8 cellular contexts compared by ENCODE assay signal in genomic region chr6:119533603-119534279, GRCh38.
DNase-seq lines count a peak whose midpoint lies in the region; ATAC-seq, FAIRE-seq and TF ChIP-seq lines count a peak whose summit lies in the region.

No MANE protein-coding gene starts in this region.

- CTCF ChIA-PET in activated CD4-positive, alpha-beta T cell treated with anti-CD3 and anti-CD28 coated beads, Interleukin-2, amount 10 ng/mL, durations not matched to agents 7 days and 5 days (lab: Charles Lee): no interaction called here

- H3K4me3 Mint-ChIP-seq in activated naive CD4-positive, alpha-beta T cell treated with anti-CD3 and anti-CD28 coated beads, Interleukin-2, amount 50 U/mL, for 24 hours: no peak overlapping the region
- H3K4me3 Mint-ChIP-seq in astrocyte (ENCODE audit: unreplicated experiment): no peak overlapping the region
- H3K4me3 Mint-ChIP-seq in chondrocyte (ENCODE audit: unreplicated experiment): no peak overlapping the region
- no peak overlapping the region for H3K4me3 Mint-ChIP-seq in activated CD4-positive, alpha-beta T cell treated with anti-CD3 and anti-CD28 coated beads, Interleukin-2, amount 10 ng/mL, durations not matched to agents 7 days and 5 days

- no peaks in the 10 kb centered on the region for H3K36me3 ChIP-seq in astrocyte (ENCODE audit: insufficient read depth, low read length)

- no peaks in the 10 kb centered on the region for H3K9me3 ChIP-seq in astrocyte (ENCODE audit: insufficient read depth, low read depth, low read length)

- ATAC-seq in HG02973 (IDR thresholded peaks at IDR 0.05; ENCODE audit: unreplicated experiment): peak; percentile 64
- ATAC-seq in stimulated activated naive CD8-positive, alpha-beta T cell treated with anti-CD3 and anti-CD28 coated beads, Interleukin-15, Interleukin-2, amounts not matched to agents 100 U/mL and 50 U/mL, for 24 hours: peak; percentile 75

- DNase-seq in activated naive CD4-positive, alpha-beta T cell (lab: John Stamatoyannopoulos, UW): no peak
- DNase-seq in astrocyte (ENCODE audit: low read depth) (peak; percentile 48), NCI-H146 (lab: John Stamatoyannopoulos, UW) (no peak), chondrocyte (ENCODE audit: low spot score) (no peak)
- DNase-seq in stimulated activated naive CD8-positive, alpha-beta T cell treated with anti-CD3 and anti-CD28 coated beads, Interleukin-15, Interleukin-2, amounts not matched to agents 100 U/mL and 50 U/mL, for 24 hours: no peak
- DNase-seq in activated CD4-positive, alpha-beta T cell treated with anti-CD3 and anti-CD28 coated beads, Interleukin-2, amount 10 ng/mL, durations not matched to agents 7 days and 5 days: no peak

- no peak for TF ChIP-seq CTCF in astrocyte (IDR thresholded peaks at IDR 0.05; ENCODE audit: insufficient read depth, low read depth, low read length)
- no peak for TF ChIP-seq CTCF in chondrocyte (IDR thresholded peaks at IDR 0.05)

- no peaks in the 10 kb centered on the region for H3K79me2 ChIP-seq in astrocyte (ENCODE audit: insufficient read depth, low read length)

- peak overlapping the region; percentile 59 for H3K27ac Mint-ChIP-seq in activated naive CD4-positive, alpha-beta T cell treated with anti-CD3 and anti-CD28 coated beads, Interleukin-2, amount 50 U/mL, for 24 hours
- no peak overlapping the region for H3K27ac Mint-ChIP-seq in astrocyte (ENCODE audit: unreplicated experiment)
- no peak overlapping the region for H3K27ac Mint-ChIP-seq in chondrocyte (ENCODE audit: unreplicated experiment)
- H3K27ac Mint-ChIP-seq in activated CD4-positive, alpha-beta T cell treated with anti-CD3 and anti-CD28 coated beads, Interleukin-2, amount 10 ng/mL, durations not matched to agents 7 days and 5 days: no peak overlapping the region

- POLR2A ChIA-PET in activated CD4-positive, alpha-beta T cell treated with anti-CD3 and anti-CD28 coated beads, Interleukin-2, amount 10 ng/mL, durations not matched to agents 7 days and 5 days (lab: Charles Lee): no interaction called here

- no peaks in the 10 kb centered on the region for H3K27me3 Mint-ChIP-seq in activated naive CD4-positive, alpha-beta T cell treated with anti-CD3 and anti-CD28 coated beads, Interleukin-2, amount 50 U/mL, for 24 hours
- no peaks in the 10 kb centered on the region for H3K27me3 Mint-ChIP-seq in astrocyte (ENCODE audit: low read depth, unreplicated experiment)
- H3K27me3 Mint-ChIP-seq in chondrocyte (ENCODE audit: low read depth): peaks cover 16% of the 10 kb centered on the region
- H3K27me3 Mint-ChIP-seq in activated CD4-positive, alpha-beta T cell treated with anti-CD3 and anti-CD28 coated beads, Interleukin-2, amount 10 ng/mL, durations not matched to agents 7 days and 5 days: peaks cover 14% of the 10 kb centered on the region

- no peak overlapping the region for H2AFZ ChIP-seq in astrocyte (ENCODE audit: low read depth, low read length)

- no peaks in the 10 kb centered on the region for H3K4me1 ChIP-seq in astrocyte (ENCODE audit: insufficient read depth, low read length)

- H3K36me3 Mint-ChIP-seq in activated naive CD4-positive, alpha-beta T cell treated with anti-CD3 and anti-CD28 coated beads, Interleukin-2, amount 50 U/mL, for 24 hours: no peaks in the 10 kb centered on the region
- H3K36me3 Mint-ChIP-seq in astrocyte (ENCODE audit: low read depth, unreplicated experiment) (no peaks in the 10 kb centered on the region), chondrocyte (ENCODE audit: low read depth) (no peaks in the 10 kb centered on the region)
- no peaks in the 10 kb centered on the region for H3K36me3 Mint-ChIP-seq in activated CD4-positive, alpha-beta T cell treated with anti-CD3 and anti-CD28 coated beads, Interleukin-2, amount 10 ng/mL, durations not matched to agents 7 days and 5 days (ENCODE audit: low read depth)

- FAIRE-seq in astrocyte (lab: Jason Lieb, UNC): no peak

- no peak overlapping the region for H3K9ac ChIP-seq in astrocyte (ENCODE audit: low read length)

- no peaks in the 10 kb centered on the region for H3K27me3 ChIP-seq in astrocyte (ENCODE audit: insufficient read depth, low read length)

- peaks cover 11% of the 10 kb centered on the region for H3K4me1 Mint-ChIP-seq in activated naive CD4-positive, alpha-beta T cell treated with anti-CD3 and anti-CD28 coated beads, Interleukin-2, amount 50 U/mL, for 24 hours
- peaks cover 7% of the 10 kb centered on the region for H3K4me1 Mint-ChIP-seq in astrocyte (ENCODE audit: low read depth, unreplicated experiment)
- H3K4me1 Mint-ChIP-seq in chondrocyte (ENCODE audit: low read depth): peaks cover 11% of the 10 kb centered on the region
- H3K4me1 Mint-ChIP-seq in activated CD4-positive, alpha-beta T cell treated with anti-CD3 and anti-CD28 coated beads, Interleukin-2, amount 10 ng/mL, durations not matched to agents 7 days and 5 days: peaks cover 8% of the 10 kb centered on the region

- H3K27ac ChIP-seq in astrocyte (ENCODE audit: low read depth, low read length): no peak overlapping the region

- peak overlapping the region; percentile 25 for H3K4me2 ChIP-seq in astrocyte (ENCODE audit: low read length)

- no peaks in the 10 kb centered on the region for H4K20me1 ChIP-seq in astrocyte (ENCODE audit: insufficient read depth, low read length)

- no peak overlapping the region for H3K4me3 ChIP-seq in astrocyte (ENCODE audit: insufficient read depth, low read depth, low read length)

- no peaks in the 10 kb centered on the region for H3K9me3 Mint-ChIP-seq in activated naive CD4-positive, alpha-beta T cell treated with anti-CD3 and anti-CD28 coated beads, Interleukin-2, amount 50 U/mL, for 24 hours
- H3K9me3 Mint-ChIP-seq in astrocyte (ENCODE audit: unreplicated experiment) (no peaks in the 10 kb centered on the region), chondrocyte (ENCODE audit: low read depth) (no peaks in the 10 kb centered on the region)
- H3K9me3 Mint-ChIP-seq in activated CD4-positive, alpha-beta T cell treated with anti-CD3 and anti-CD28 coated beads, Interleukin-2, amount 10 ng/mL, durations not matched to agents 7 days and 5 days: peaks cover 2% of the 10 kb centered on the region
